12 cellular contexts compared by ENCODE assay signal in genomic region chr11:116192509-116193206, GRCh38.
DNase-seq lines count a peak whose midpoint lies in the region; ATAC-seq and TF ChIP-seq lines count a peak whose summit lies in the region.
"Had no signal": no experiment of that assay in that cellular context is flagged by ENCODE, and none has a peak within 500 bp of the region (broad histone marks: within the 10 kb centered on the region; RNA-seq: fewer than 3 reads in every experiment).

No MANE protein-coding gene starts in this region.

- H3K9me3 Mint-ChIP-seq in CD4-positive, alpha-beta T cell = no peaks in the 10 kb centered on the region
- H3K9me3 Mint-ChIP-seq: stimulated activated naive CD8-positive, alpha-beta T cell treated with anti-CD3 and anti-CD28 coated beads, Interleukin-15, Interleukin-2, amounts not matched to agents 100 ng/mL and 50 ng/mL, for 24 hours had no signal

- H3K4me1 ChIP-seq in HUES64 (ENCODE audit: insufficient read depth, low read length) (peaks cover 21% of the 10 kb centered on the region), right atrium auricular region (peaks cover 0 to 21% of the 10 kb centered on the region in 2 donors), ovary (ENCODE audit: insufficient read depth) (peaks cover 6% of the 10 kb centered on the region)

- no peak overlapping the region for H3K27ac Mint-ChIP-seq in CD4-positive, alpha-beta T cell
- H3K27ac Mint-ChIP-seq: activated CD8-positive, alpha-beta T cell treated with anti-CD3 and anti-CD28 coated beads, Interleukin-2, amount 10 ng/mL, durations not matched to agents 7 days and 5 days; stimulated activated naive CD8-positive, alpha-beta T cell treated with anti-CD3 and anti-CD28 coated beads, Interleukin-15, Interleukin-2, amounts not matched to agents 100 ng/mL and 50 ng/mL, for 24 hours had no signal

- POLR2A ChIA-PET in AG04449 (lab: Yijun Ruan, JAX) = no interaction called here
- POLR2A ChIA-PET in CD4-positive, alpha-beta T cell (lab: Charles Lee) = no interaction called here

- H3K27me3 ChIP-seq in HUES64 (ENCODE audit: insufficient read depth, low read length) (peaks cover 11% of the 10 kb centered on the region), right atrium auricular region (no peaks in the 10 kb centered on the region), ovary (no peaks in the 10 kb centered on the region)
- H3K27me3 ChIP-seq in CD4-positive, alpha-beta T cell (ENCODE audit: control insufficient read depth, insufficient read depth, low read length) = peaks cover 37% of the 10 kb centered on the region

- H3K4me3 ChIP-seq in AG04449 (ENCODE audit: low read depth, low read length) (peak overlapping the region; percentile 52), HUES64 (ENCODE audit: low read length) (peak overlapping the region; percentile 74), right atrium auricular region (peak overlapping the region; percentile 34 to 52), ovary (peak overlapping the region; percentile 41)

- CTCF ChIA-PET in AG04449 (lab: Yijun Ruan, JAX) = interaction anchor here (0.6 kb wide), 1 partner anchor 671 kb away, joined by 3 read pairs; no protein-coding TSS in a partner anchor
- CTCF ChIA-PET in CD4-positive, alpha-beta T cell (lab: Charles Lee) = no interaction called here

- WGBS in HUES64 = 34% methylated on average over 6 of the region's 12 CpGs
- WGBS in ovary, 3 donors = 20 to 27% (median 24%) methylated on average over 11 to 12 of the region's 12 CpGs

- H3K27ac ChIP-seq in HUES64 (ENCODE audit: low read depth, low read length) = no peak overlapping the region
- no peak overlapping the region for H3K27ac ChIP-seq in right atrium auricular region
- H3K27ac ChIP-seq in ovary = no peak overlapping the region
- no peak overlapping the region for H3K27ac ChIP-seq in CD4-positive, alpha-beta T cell (ENCODE audit: low read depth, low read length)

- TF ChIP-seq CTCF in AG04449 (IDR thresholded peaks at IDR 0.05; ENCODE audit: insufficient read depth, low read length, missing control alignments) (no peak), right atrium auricular region (IDR thresholded peaks at IDR 0.05) (no peak), ovary (IDR thresholded peaks at IDR 0.05) (no peak)
- no peak for TF ChIP-seq CTCF in CD4-positive, alpha-beta T cell (IDR thresholded peaks at IDR 0.05)

- TF ChIP-seq POLR2A in ovary (IDR thresholded peaks at IDR 0.05) = no peak

- H3K36me3 ChIP-seq in HUES64 (ENCODE audit: insufficient read depth, low read length) (no peaks in the 10 kb centered on the region), right atrium auricular region (no peaks in the 10 kb centered on the region), ovary (no peaks in the 10 kb centered on the region)

- peak overlapping the region; percentile 48; the same call in 1 of the 2 replicates for H3K9ac ChIP-seq in HUES64 (ENCODE audit: low read depth, low read length)

- no peaks in the 10 kb centered on the region for H3K36me3 Mint-ChIP-seq in CD4-positive, alpha-beta T cell (ENCODE audit: low read depth)

- DNase-seq in AG04449 (ENCODE audit: low read depth, low spot score) (no peak), right atrium auricular region (ENCODE audit: low spot score) (no peak), ovary (peak in 1 of 5 donors; percentile 19)
- no peak for DNase-seq in CD4-positive, alpha-beta T cell
- DNase-seq in activated CD4-positive, alpha-beta T cell treated with anti-CD3 and anti-CD28 coated beads for 48 hours = no peak
- DNase-seq: activated CD8-positive, alpha-beta T cell treated with anti-CD3 and anti-CD28 coated beads, Interleukin-2, amount 10 ng/mL, durations not matched to agents 7 days and 5 days; Calu3; stimulated activated CD4-positive, alpha-beta T cell treated with anti-CD3 and anti-CD28 coated beads, Interleukin-12 subunit alpha, Interleukin-12 subunit beta, amount 100 ng/mL, for 4 hours had no signal

- no peaks in the 10 kb centered on the region for H3K4me1 Mint-ChIP-seq in CD4-positive, alpha-beta T cell (ENCODE audit: low read depth)

- H3K9me3 ChIP-seq in HUES64 (ENCODE audit: insufficient read depth, low read depth, low read length) (no peaks in the 10 kb centered on the region), right atrium auricular region (no peaks in the 10 kb centered on the region), ovary (no peaks in the 10 kb centered on the region)
- no peaks in the 10 kb centered on the region for H3K9me3 ChIP-seq in CD4-positive, alpha-beta T cell (ENCODE audit: control insufficient read depth, low read length)

- peaks cover 68% of the 10 kb centered on the region for H3K27me3 Mint-ChIP-seq in CD4-positive, alpha-beta T cell

- TF ChIP-seq EP300 in ovary (IDR thresholded peaks at IDR 0.05) = no peak

- H3K4me3 Mint-ChIP-seq in CD4-positive, alpha-beta T cell = no peak overlapping the region
- H3K4me3 Mint-ChIP-seq: activated CD8-positive, alpha-beta T cell treated with anti-CD3 and anti-CD28 coated beads, Interleukin-2, amount 10 ng/mL, durations not matched to agents 7 days and 5 days; stimulated activated naive CD8-positive, alpha-beta T cell treated with anti-CD3 and anti-CD28 coated beads, Interleukin-15, Interleukin-2, amounts not matched to agents 100 ng/mL and 50 ng/mL, for 24 hours had no signal

- intact Hi-C loops in ovary (cut with DNase I) = no loop called here
- intact Hi-C loops in CD4-positive, alpha-beta T cell (cut with DNase I, micrococcal nuclease) = no loop called here

- no peak for ATAC-seq in CD4-positive, alpha-beta T cell (ENCODE audit: poor library complexity)
- no peak for ATAC-seq in HG02642 (IDR thresholded peaks at IDR 0.05; ENCODE audit: poor library complexity, unreplicated experiment)
- no peak for ATAC-seq in GM21529 (IDR thresholded peaks at IDR 0.05; ENCODE audit: unreplicated experiment)
- ATAC-seq: activated CD8-positive, alpha-beta T cell treated with anti-CD3 and anti-CD28 coated beads, Interleukin-2, amount 10 ng/mL, durations not matched to agents 7 days and 5 days had no signal
